ENCODE assay signal across 8 cellular contexts in the genomic region with DNA sequence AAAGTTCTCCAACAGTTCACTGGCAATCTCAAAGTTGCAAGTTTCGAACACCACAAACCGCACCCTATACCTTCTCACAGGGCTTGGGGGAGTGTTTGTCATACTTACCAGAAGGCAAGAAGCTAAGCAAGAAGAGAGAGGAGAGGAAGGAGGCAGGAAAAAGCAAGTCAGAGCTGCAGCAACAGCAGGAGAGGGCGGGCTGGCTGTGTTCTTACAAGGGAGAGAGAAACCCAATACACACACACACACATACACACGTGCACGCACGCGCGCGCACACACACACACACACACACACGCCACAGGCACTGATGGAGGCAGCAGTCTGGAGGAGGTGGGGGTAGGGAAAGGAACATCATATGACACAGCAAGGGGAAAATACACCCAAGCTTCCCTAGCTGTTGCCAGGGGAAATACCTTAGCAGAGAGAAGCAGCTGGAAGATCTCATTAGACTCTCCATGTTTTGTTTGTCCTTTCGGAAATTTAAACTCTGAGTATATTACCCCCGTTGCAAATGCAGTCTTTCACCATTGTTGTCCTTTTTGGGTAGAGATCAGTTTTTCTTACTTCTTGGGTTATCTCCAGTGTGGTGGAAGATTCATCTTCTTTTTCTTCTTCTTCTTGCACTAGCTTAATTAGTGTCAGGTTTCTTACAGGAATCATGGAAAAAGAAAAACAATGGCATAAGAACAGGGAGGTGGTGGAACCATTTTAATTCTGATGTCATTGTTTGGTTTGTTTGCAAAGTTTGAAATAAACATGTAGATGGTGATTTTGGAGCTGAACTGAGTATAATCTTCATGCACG. TPM values are rescaled to one million over a fixed set of nuclear protein-coding genes. Genes with fewer than 3 reads are reported as not detected.
DNase-seq lines count a peak whose midpoint lies in the region; ATAC-seq and TF ChIP-seq lines count a peak whose summit lies in the region.

TXLNB (minus strand) TSS at position 186 of the 807 bp plus-strand sequence. CDS start 3,099 bp downstream, outside the sequence.

- H2BK120ac ChIP-seq in trophoblast cell (ENCODE audit: insufficient read depth, low read length, poor library complexity), result no peak within 1 kb of the TSS

- no peaks in the 10 kb centered on the region for H3K79me1 ChIP-seq in trophoblast cell (ENCODE audit: low read length)

- no peak within 1 kb of the TSS for H3K4me2 ChIP-seq in trophoblast cell (ENCODE audit: low read length)

- H3K9me3 Mint-ChIP-seq in activated T-cell treated with anti-CD3 and anti-CD28 coated beads, Interleukin-2, amount 50 U/mL, for 72 hours, result no peaks in the 10 kb centered on the region

- H3K9me3 ChIP-seq in trophoblast cell (ENCODE audit: insufficient read depth, low read depth, low read length) (no peaks in the 10 kb centered on the region), tibial artery (no peaks in the 10 kb centered on the region)

- H3K14ac ChIP-seq in trophoblast cell (ENCODE audit: low read length), result no peak within 1 kb of the TSS

- H3K27ac ChIP-seq in trophoblast cell (ENCODE audit: low read depth, low read length) (no peak within 1 kb of the TSS), tibial artery (peak within 1 kb of the TSS; percentile 48 to 66)

- no peak within 1 kb of the TSS for H4K91ac ChIP-seq in trophoblast cell (ENCODE audit: low read depth, low read length)

- peak within 1 kb of the TSS; percentile 70 to 89 for H3K4me3 Mint-ChIP-seq in activated T-cell treated with anti-CD3 and anti-CD28 coated beads, Interleukin-2, amount 50 U/mL, for 72 hours

- no peak within 1 kb of the TSS for H2AFZ ChIP-seq in trophoblast cell (ENCODE audit: insufficient read depth, low read length, poor library complexity)

- no peak within 1 kb of the TSS for H3K18ac ChIP-seq in trophoblast cell (ENCODE audit: low read length)

- H3K79me2 ChIP-seq in trophoblast cell (ENCODE audit: control insufficient read depth, insufficient read depth, low read length, poor library complexity), result no peaks in the 10 kb centered on the region

- ATAC-seq in HG03025 (IDR thresholded peaks at IDR 0.05; ENCODE audit: low FRiP score, unreplicated experiment), result peak; percentile 63
- ATAC-seq in activated T-cell treated with anti-CD3 and anti-CD28 coated beads, Interleukin-2, amount 50 U/mL, for 72 hours (replicated peaks in 1 of 2), result peak; percentile 95 to 97

- WGBS in trophoblast cell (ENCODE audit: extremely low coverage, insufficient coverage, insufficient read length), result no CpG with 5 or more reads among the region's 13 CpGs

- no peak within 1 kb of the TSS for H3K23ac ChIP-seq in trophoblast cell (ENCODE audit: low read length)

- H2BK5ac ChIP-seq in trophoblast cell (ENCODE audit: low read depth, low read length, poor library complexity), result no peak within 1 kb of the TSS

- no peaks in the 10 kb centered on the region for H3K36me3 ChIP-seq in trophoblast cell (ENCODE audit: control insufficient read depth in 1 of 2, insufficient read depth in 2 of 2, low read length in 2 of 2)
- no peaks in the 10 kb centered on the region for H3K36me3 ChIP-seq in tibial artery

- H4K8ac ChIP-seq in trophoblast cell (ENCODE audit: low read depth, low read length), result no peak within 1 kb of the TSS

- H3K27me3 Mint-ChIP-seq in activated T-cell treated with anti-CD3 and anti-CD28 coated beads, Interleukin-2, amount 50 U/mL, for 72 hours (ENCODE audit: low read depth), result no peaks in the 10 kb centered on the region

- H3K27me3 ChIP-seq in trophoblast cell (ENCODE audit: insufficient read depth, low read length) (no peaks in the 10 kb centered on the region), tibial artery (no peaks in the 10 kb centered on the region)

- intact Hi-C loops in tibial artery (cut with DNase I; ENCODE audit: low total_unique reads), result no loop called here

- peak; percentile 69 for DNase-seq in NCI-H748 (lab: John Stamatoyannopoulos, UW; ENCODE audit: unreplicated experiment)
- no peak for DNase-seq in NCI-H748 treated with DMSO at 0.1 percent for 48 hours (lab: John Stamatoyannopoulos, UW)
- peak; percentile 93 for DNase-seq in OCI-M1 (lab: John Stamatoyannopoulos, UW)
- peak; percentile 81 to 86 for DNase-seq in activated T-cell treated with anti-CD3 and anti-CD28 coated beads, Interleukin-2, amount 50 U/mL, for 72 hours
- DNase-seq in foreskin fibroblast, result peak; percentile 78 to 83
- peak in 1 of 2 donors; percentile 16 for DNase-seq in trophoblast cell
- peak; percentile 80 to 83 for DNase-seq in tibial artery

- no peak within 1 kb of the TSS for H2AK5ac ChIP-seq in trophoblast cell (ENCODE audit: low read length)

- H3K4me1 Mint-ChIP-seq in activated T-cell treated with anti-CD3 and anti-CD28 coated beads, Interleukin-2, amount 50 U/mL, for 72 hours (ENCODE audit: low read depth), result peaks cover 89% of the 10 kb centered on the region

- H3K36me3 Mint-ChIP-seq in activated T-cell treated with anti-CD3 and anti-CD28 coated beads, Interleukin-2, amount 50 U/mL, for 72 hours (ENCODE audit: insufficient read depth in 2 of 2), result peaks cover 0 to 4% of the 10 kb centered on the region in 2 donors

- no peak within 1 kb of the TSS for H3K9ac ChIP-seq in trophoblast cell (ENCODE audit: low read length)

- H4K12ac ChIP-seq in trophoblast cell (ENCODE audit: low read depth, low read length), result no peak within 1 kb of the TSS

- H2BK12ac ChIP-seq in trophoblast cell (ENCODE audit: low read length), result no peak within 1 kb of the TSS

- H3K4me3 ChIP-seq in foreskin fibroblast (ENCODE audit: low read depth in 1 of 2, low read length in 2 of 2), result peak within 1 kb of the TSS; percentile 28 to 52
- H3K4me3 ChIP-seq in trophoblast cell (ENCODE audit: low read depth, low read length), result peak within 1 kb of the TSS; percentile 1
- H3K4me3 ChIP-seq in tibial artery, result no peak within 1 kb of the TSS

- peak within 1 kb of the TSS; percentile 98 for H3K27ac Mint-ChIP-seq in activated T-cell treated with anti-CD3 and anti-CD28 coated beads, Interleukin-2, amount 50 U/mL, for 72 hours

- H3K4me1 ChIP-seq in trophoblast cell (ENCODE audit: control insufficient read depth in 1 of 2, insufficient read depth in 2 of 2, low read length in 2 of 2), result peaks cover 0 to 2% of the 10 kb centered on the region in 2 experiments
- peaks cover 6 to 23% (median 17%) of the 10 kb centered on the region in 4 donors for H3K4me1 ChIP-seq in tibial artery

- no peak for TF ChIP-seq CTCF in foreskin fibroblast (IDR thresholded peaks at IDR 0.05; ENCODE audit: low read depth, low read length)
- TF ChIP-seq CTCF in tibial artery (IDR thresholded peaks at IDR 0.05), result no peak

- H3K4ac ChIP-seq in trophoblast cell (ENCODE audit: low read depth, low read length), result no peak within 1 kb of the TSS

RNA-seq across cellular contexts. Expression of gene TXLNB, which starts in this region (rescaled TPM):
- total RNA-seq in activated T-cell treated with anti-CD3 and anti-CD28 coated beads, Interleukin-2, amount 50 U/mL, for 72 hours, result under 1 TPM; 0.19 to 0.22 TPM
- 0.03 TPM in 2 replicates for polyA plus RNA-seq in trophoblast cell (2013)

Comparison
In these comparisons a context has a peak if more than half of its experiments do, and no peak if none do; other contexts are left out.
1. Peak in DNase-seq and ATAC-seq in activated T-cell treated with anti-CD3 and anti-CD28 coated beads, Interleukin-2, amount 50 U/mL, for 72 hours; RNA of the gene not detected or under 1 TPM.
2. H3K4me3 ChIP-seq: peak in foreskin fibroblast (2 of 2) and trophoblast cell (single experiment); none in tibial artery (0 of 2).